Comparison of ENCODE assay signal across 25 cellular contexts in genomic region chr14:50887476-50887875, GRCh38. TPM values are rescaled to one million over a fixed set of nuclear protein-coding genes. Genes with fewer than 3 reads are reported as not detected.
A peak's percentile ranks its signal among the peaks of the same experiment; 100 is the strongest.
DNase-seq lines count a peak whose midpoint lies in the region; ATAC-seq, FAIRE-seq and TF ChIP-seq lines count a peak whose summit lies in the region.
"Had no signal": no experiment of that assay in that cellular context is flagged by ENCODE, and none has a peak within 500 bp of the region (broad histone marks: within the 10 kb centered on the region; RNA-seq: fewer than 3 reads in every experiment).

No MANE protein-coding gene starts in this region.

- H3K4me2 ChIP-seq in endothelial cell of umbilical vein (ENCODE audit: insufficient read depth, low read length) = no peak overlapping the region
- H3K4me2 ChIP-seq: A549; BLaER1 treated with 17β-estradiol and CSF1 and Interleukin-3, amounts not matched to agents 10 nM and 100 nM had no signal

- no peak overlapping the region for H2AFZ ChIP-seq in endothelial cell of umbilical vein (ENCODE audit: low read depth, low read length)
- H2AFZ ChIP-seq: GM23248 had no signal

- DNase-seq in SK-N-DZ (ENCODE audit: low spot score) (peak; percentile 86), endothelial cell of umbilical vein (ENCODE audit: low read depth, low spot score) (no peak), adrenal gland (no peak), LoVo (ENCODE audit: low spot score) (no peak)
- no peak for DNase-seq in CD8-positive, alpha-beta T cell
- DNase-seq: 8988T; ACHN; AML-193; BE2C; Calu3; CD4-positive, alpha-beta T cell; COR-L47; DMS53; DMS79 treated with DMSO at 0.1 percent for 48 hours; GM23248; H7; HCEC 1CT had no signal

- H3K4me3 ChIP-seq in endothelial cell of umbilical vein (replicated peaks in 1 of 3; ENCODE audit: insufficient read depth in 1 of 3, low read depth in 1 of 3, low read length in 3 of 3) (no peak overlapping the region), adrenal gland (no peak overlapping the region)
- no peak overlapping the region for H3K4me3 ChIP-seq in CD8-positive, alpha-beta T cell (ENCODE audit: low read depth, low read length)
- H3K4me3 ChIP-seq: A549; BLaER1 treated with 17β-estradiol and CSF1 and Interleukin-3, amounts not matched to agents 10 nM and 100 nM; GM23248 had no signal

- TF ChIP-seq CTCF in endothelial cell of umbilical vein (IDR thresholded peaks at IDR 0.05; ENCODE audit: extremely low read depth in 1 of 2, insufficient read depth in 1 of 2, low read depth in 1 of 2, low read length in 2 of 2) = no peak
- no peak for TF ChIP-seq CTCF in adrenal gland (IDR thresholded peaks at IDR 0.05)
- TF ChIP-seq CTCF in CD8-positive, alpha-beta T cell (IDR thresholded peaks at IDR 0.05) = no peak

- dilution Hi-C loops in endothelial cell of umbilical vein (cut with MboI; ENCODE audit: extremely low pct_ligation_motif_present, low sequenced_read_pairs) = no loop called here

- no peaks in the 10 kb centered on the region for H3K4me1 ChIP-seq in endothelial cell of umbilical vein (ENCODE audit: control insufficient read depth, extremely low read depth, insufficient read depth, low read length)
- no peaks in the 10 kb centered on the region for H3K4me1 ChIP-seq in adrenal gland (replicated peaks in 1 of 2)
- H3K4me1 ChIP-seq in CD8-positive, alpha-beta T cell (ENCODE audit: insufficient read depth, low read length) = no peaks in the 10 kb centered on the region
- H3K4me1 ChIP-seq: A549 had no signal

- no peaks in the 10 kb centered on the region for H3K36me3 Mint-ChIP-seq in CD8-positive, alpha-beta T cell

- no peaks in the 10 kb centered on the region for H4K20me1 ChIP-seq in endothelial cell of umbilical vein (replicated peaks; ENCODE audit: control insufficient read depth, extremely low read depth, insufficient read depth, low read length)

- H3K27me3 ChIP-seq in endothelial cell of umbilical vein (ENCODE audit: control insufficient read depth in 2 of 2, insufficient read depth in 2 of 2, low read length in 2 of 2) = peaks cover 0 to 3% of the 10 kb centered on the region in 2 experiments
- no peaks in the 10 kb centered on the region for H3K27me3 ChIP-seq in adrenal gland
- no peaks in the 10 kb centered on the region for H3K27me3 ChIP-seq in CD8-positive, alpha-beta T cell (ENCODE audit: insufficient read depth, low read length)
- H3K27me3 ChIP-seq: BE2C; BLaER1 treated with 17β-estradiol and CSF1 and Interleukin-3, amounts not matched to agents 10 nM and 100 nM had no signal

- no peak overlapping the region for H3K9ac ChIP-seq in endothelial cell of umbilical vein (replicated peaks; ENCODE audit: extremely low read depth, insufficient read depth, low read length)
- H3K9ac ChIP-seq: BLaER1 treated with 17β-estradiol and CSF1 and Interleukin-3, amounts not matched to agents 10 nM and 100 nM; GM23248 had no signal

- no TSS peak for BruUV-seq in endothelial cell of umbilical vein (replicated peaks; lab: Mats Ljungman, UMichigan)

- POLR2A ChIA-PET in endothelial cell of umbilical vein (lab: Charles Lee) = no interaction called here
- POLR2A ChIA-PET in CD8-positive, alpha-beta T cell (lab: Charles Lee) = no interaction called here

- TF ChIP-seq POLR2A in endothelial cell of umbilical vein (IDR thresholded peaks at IDR 0.05; ENCODE audit: low read depth, low read length) = no peak
- no peak for TF ChIP-seq POLR2A in adrenal gland (IDR thresholded peaks at IDR 0.05)

- intact Hi-C loops in endothelial cell of umbilical vein (cut with micrococcal nuclease) (no loop called here), adrenal gland (cut with DNase I) (no loop called here)
- intact Hi-C loops in CD8-positive, alpha-beta T cell (cut with DNase I, micrococcal nuclease) = no loop called here

- H3K27ac ChIP-seq in endothelial cell of umbilical vein (ENCODE audit: insufficient read depth, low read depth, low read length) = no peak overlapping the region
- no peak overlapping the region for H3K27ac ChIP-seq in adrenal gland
- H3K27ac ChIP-seq in CD8-positive, alpha-beta T cell (ENCODE audit: low read depth, low read length) = no peak overlapping the region
- H3K27ac ChIP-seq: A549; BLaER1 treated with 17β-estradiol and CSF1 and Interleukin-3, amounts not matched to agents 10 nM and 100 nM; GM23248 had no signal

- no peak overlapping the region for H3K4me3 Mint-ChIP-seq in CD8-positive, alpha-beta T cell
- H3K4me3 Mint-ChIP-seq: CD14-positive monocyte; CD4-positive, alpha-beta T cell had no signal

- H3K36me3 ChIP-seq in endothelial cell of umbilical vein (ENCODE audit: control insufficient read depth in 2 of 2, extremely low read depth in 1 of 2, insufficient read depth in 2 of 2, low read length in 2 of 2) (no peaks in the 10 kb centered on the region), adrenal gland (replicated peaks in 1 of 2) (no peaks in the 10 kb centered on the region)
- no peaks in the 10 kb centered on the region for H3K36me3 ChIP-seq in CD8-positive, alpha-beta T cell (ENCODE audit: insufficient read depth, low read length)
- H3K36me3 ChIP-seq: BE2C had no signal

- no peaks in the 10 kb centered on the region for H3K4me1 Mint-ChIP-seq in CD8-positive, alpha-beta T cell (ENCODE audit: low read depth)

- FAIRE-seq in G401.6 (lab: Jason Lieb, UNC) (peak; percentile 6), endothelial cell of umbilical vein (lab: Jason Lieb, UNC) (peak; percentile 46)
- FAIRE-seq: A549, GM19239, H1 had no signal

- no peak overlapping the region for H3K27ac Mint-ChIP-seq in CD8-positive, alpha-beta T cell
- H3K27ac Mint-ChIP-seq: CD4-positive, alpha-beta T cell had no signal

- no peak for ATAC-seq in CD8-positive, alpha-beta T cell
- ATAC-seq: A549 had no signal

- H3K27me3 Mint-ChIP-seq in CD8-positive, alpha-beta T cell (ENCODE audit: low read depth) = peaks cover 20% of the 10 kb centered on the region

- H3K79me2 ChIP-seq in endothelial cell of umbilical vein (ENCODE audit: control insufficient read depth, insufficient read depth, low read length) = no peaks in the 10 kb centered on the region

- no peaks in the 10 kb centered on the region for H3K9me1 ChIP-seq in endothelial cell of umbilical vein (replicated peaks; ENCODE audit: control insufficient read depth, extremely low read depth, insufficient read depth, low read length)

- H3K9me3 Mint-ChIP-seq in CD8-positive, alpha-beta T cell = no peaks in the 10 kb centered on the region
- H3K9me3 Mint-ChIP-seq: CD4-positive, alpha-beta T cell had no signal

- CTCF ChIA-PET in endothelial cell of umbilical vein (lab: Charles Lee) = interaction anchor here (0.8 kb wide), 1 partner anchor 27 kb away, joined by 3 read pairs; no protein-coding TSS in a partner anchor
- CTCF ChIA-PET in CD8-positive, alpha-beta T cell (lab: Charles Lee) = no interaction called here

- H3K9me3 ChIP-seq in endothelial cell of umbilical vein (replicated peaks; ENCODE audit: control insufficient read depth, insufficient read depth, low read length) (no peaks in the 10 kb centered on the region), adrenal gland (replicated peaks in 1 of 3) (no peaks in the 10 kb centered on the region)
- no peaks in the 10 kb centered on the region for H3K9me3 ChIP-seq in CD8-positive, alpha-beta T cell (ENCODE audit: low read length)
- H3K9me3 ChIP-seq: A549; BE2C; BLaER1 treated with 17β-estradiol and CSF1 and Interleukin-3, amounts not matched to agents 10 nM and 100 nM had no signal

RNA-seq across cellular contexts. Expression of gene ABHD12B, which starts 15.6 kb away (rescaled TPM):
- not detected in 2 replicates for polyA plus RNA-seq in SK-N-DZ (2014; cell fraction: cytosol; rRNA removed)
- polyA plus RNA-seq in SK-N-DZ (2014; cell fraction: nucleus; rRNA removed) = 0.40 TPM in 1 of 2 replicates, not detected in the other
- total RNA-seq in endothelial cell of umbilical vein (not detected in 2 replicates), adrenal gland (under 1 TPM in 3 of 8 donors, not detected in 5; 0.34 to 0.46 (median 0.39) TPM)
- polyA plus RNA-seq in endothelial cell of umbilical vein (not detected in 2 replicates), adrenal gland (under 1 TPM in 2 of 3 donors, not detected in 1; 0.10 to 0.42 TPM)
- polyA plus RNA-seq in endothelial cell of umbilical vein (2011; cell fraction: cytosol; rRNA removed) = not detected in 2 replicates
- polyA plus RNA-seq in endothelial cell of umbilical vein (2011; cell fraction: nucleus; rRNA removed) = not detected in 2 replicates
- 0.19 TPM in 1 of 2 replicates, not detected in the other for polyA plus RNA-seq in endothelial cell of umbilical vein (2012)
- polyA minus RNA-seq in endothelial cell of umbilical vein = not detected in 2 replicates
- not detected for polyA minus RNA-seq in endothelial cell of umbilical vein (2011; cell fraction: cytosol; rRNA and poly(A)+ RNA removed)
- polyA minus RNA-seq in endothelial cell of umbilical vein (2011; cell fraction: nucleus; rRNA and poly(A)+ RNA removed) = not detected in 2 replicates
- total RNA-seq in CD8-positive, alpha-beta T cell = not detected
- total RNA-seq: Calu3; CD4-positive, alpha-beta T cell; Daoy; G401; GM23248 had no signal
- polyA plus RNA-seq: A549 had no signal

RNA-seq across cellular contexts. Expression of gene NIN, which starts 56.5 kb away (rescaled TPM):
- 11.7 and 22.0 TPM in 2 replicates for polyA plus RNA-seq in SK-N-DZ (2014; cell fraction: cytosol; rRNA removed)
- polyA plus RNA-seq in SK-N-DZ (2014; cell fraction: nucleus; rRNA removed) = 17.3 and 21.4 TPM in 2 replicates
- total RNA-seq in endothelial cell of umbilical vein (68.2 and 76.3 TPM in 2 replicates), adrenal gland (10 to 100 TPM; 13.5 to 22.4 (median 19.5) TPM)
- polyA plus RNA-seq in endothelial cell of umbilical vein (6.5 and 7.1 TPM in 2 replicates), adrenal gland (1 to 10 TPM; 3.0 to 8.7 (median 6.8) TPM)
- 11.8 and 14.1 TPM in 2 replicates for polyA plus RNA-seq in endothelial cell of umbilical vein (2011; cell fraction: cytosol; rRNA removed)
- 28.9 and 40.7 TPM in 2 replicates for polyA plus RNA-seq in endothelial cell of umbilical vein (2011; cell fraction: nucleus; rRNA removed)
- polyA plus RNA-seq in endothelial cell of umbilical vein (2012) = 24.6 and 38.0 TPM in 2 replicates
- polyA minus RNA-seq in endothelial cell of umbilical vein = 67.2 and 81.4 TPM in 2 replicates
- 7.7 TPM for polyA minus RNA-seq in endothelial cell of umbilical vein (2011; cell fraction: cytosol; rRNA and poly(A)+ RNA removed)
- polyA minus RNA-seq in endothelial cell of umbilical vein (2011; cell fraction: nucleus; rRNA and poly(A)+ RNA removed) = 57.7 and 69.8 TPM in 2 replicates
- 100 to 1,000 TPM; 121 to 132 TPM for total RNA-seq in CD8-positive, alpha-beta T cell

RNA-seq across cellular contexts. Expression of gene PYGL, which starts 56.8 kb away (rescaled TPM):
- 4.1 and 8.1 TPM in 2 replicates for polyA plus RNA-seq in SK-N-DZ (2014; cell fraction: cytosol; rRNA removed)
- 2.0 and 4.4 TPM in 2 replicates for polyA plus RNA-seq in SK-N-DZ (2014; cell fraction: nucleus; rRNA removed)
- total RNA-seq in endothelial cell of umbilical vein = 45.7 and 46.6 TPM in 2 replicates
- polyA plus RNA-seq in endothelial cell of umbilical vein = 12.1 and 15.1 TPM in 2 replicates
- 17.5 and 17.9 TPM in 2 replicates for polyA plus RNA-seq in endothelial cell of umbilical vein (2011; cell fraction: cytosol; rRNA removed)
- 22.9 and 25.2 TPM in 2 replicates for polyA plus RNA-seq in endothelial cell of umbilical vein (2011; cell fraction: nucleus; rRNA removed)
- polyA plus RNA-seq in endothelial cell of umbilical vein (2012) = 41.9 and 52.6 TPM in 2 replicates
- polyA minus RNA-seq in endothelial cell of umbilical vein = 15.5 and 19.3 TPM in 2 replicates
- 34.3 TPM for polyA minus RNA-seq in endothelial cell of umbilical vein (2011; cell fraction: cytosol; rRNA and poly(A)+ RNA removed)
- polyA minus RNA-seq in endothelial cell of umbilical vein (2011; cell fraction: nucleus; rRNA and poly(A)+ RNA removed) = 11.5 and 16.6 TPM in 2 replicates
- total RNA-seq in adrenal gland = 10 to 100 TPM; 12.9 to 77.0 (median 56.8) TPM
- polyA plus RNA-seq in adrenal gland = 10 to 100 TPM; 24.6 to 33.1 (median 26.9) TPM
- under 1 TPM in 1 of 2 experiments, not detected in 1; 0.36 TPM for total RNA-seq in CD8-positive, alpha-beta T cell

Comparison
In these comparisons a context has a peak if more than half of its experiments do, and no peak if none do; other contexts are left out.
1. RNA of gene PYGL, which starts 56.8 kb away (total RNA-seq): 12.9 to 77.0 TPM in adrenal gland and 45.7 to 46.6 TPM in endothelial cell of umbilical vein; 0.36 TPM in CD8-positive, alpha-beta T cell; every median in the first group is over 10 times any median in the second.